Comparison of ENCODE assay signal across 8 cellular contexts in genomic region chr16:55444754-55445485, GRCh38. TPM values are rescaled to one million over a fixed set of nuclear protein-coding genes. Genes with fewer than 3 reads are reported as not detected.
DNase-seq lines count a peak whose midpoint lies in the region; ATAC-seq and TF ChIP-seq lines count a peak whose summit lies in the region.

No MANE protein-coding gene starts in this region.

- 74 to 77% methylated on average over 8 of the region's 8 CpGs for WGBS in sigmoid colon, 2 donors

- no peak overlapping the region for H3K4me3 ChIP-seq in sigmoid colon

- no peak overlapping the region for H3K27ac ChIP-seq in sigmoid colon

- no peak overlapping the region for H3K4me3 Mint-ChIP-seq in activated CD4-positive, alpha-beta T cell treated with anti-CD3 and anti-CD28 coated beads, Interleukin-2, amount 10 ng/mL, durations not matched to agents 7 days and 5 days

- H3K27ac Mint-ChIP-seq in activated CD4-positive, alpha-beta T cell treated with anti-CD3 and anti-CD28 coated beads, Interleukin-2, amount 10 ng/mL, durations not matched to agents 7 days and 5 days: no peak overlapping the region

- H3K27me3 ChIP-seq in sigmoid colon: no peaks in the 10 kb centered on the region

- CTCF ChIA-PET in activated CD4-positive, alpha-beta T cell treated with anti-CD3 and anti-CD28 coated beads, Interleukin-2, amount 10 ng/mL, durations not matched to agents 7 days and 5 days (lab: Charles Lee): interaction anchor here (2.1 kb wide), 1 partner anchor 20 kb away, joined by 5 read pairs; no protein-coding TSS in a partner anchor

- no peaks in the 10 kb centered on the region for H3K9me3 Mint-ChIP-seq in activated CD4-positive, alpha-beta T cell treated with anti-CD3 and anti-CD28 coated beads, Interleukin-2, amount 10 ng/mL, durations not matched to agents 7 days and 5 days

- POLR2A ChIA-PET in activated CD4-positive, alpha-beta T cell treated with anti-CD3 and anti-CD28 coated beads, Interleukin-2, amount 10 ng/mL, durations not matched to agents 7 days and 5 days (lab: Charles Lee): no interaction called here

- H3K4me1 ChIP-seq in sigmoid colon: no peaks in the 10 kb centered on the region

- no peak for TF ChIP-seq EP300 in sigmoid colon (IDR thresholded peaks at IDR 0.05)

- DNase-seq in dermis microvascular lymphatic vessel endothelial cell (ENCODE audit: low read depth in 2 of 2) (peak; percentile 2 to 12), sigmoid colon (peak; percentile 74), NCI-H187 treated with DMSO at 0.1 percent for 48 hours (lab: John Stamatoyannopoulos, UW) (no peak)
- DNase-seq in activated CD4-positive, alpha-beta T cell treated with anti-CD3 and anti-CD28 coated beads, Interleukin-2, amount 10 ng/mL, durations not matched to agents 7 days and 5 days: no peak
- no peak for DNase-seq in stimulated activated CD8-positive, alpha-beta memory T cell treated with anti-CD3 and anti-CD28 coated beads, Interleukin-4, amount 100 ng/mL, for 48 hours

- intact Hi-C loops in sigmoid colon (cut with DNase I): no loop called here

- peaks cover 7% of the 10 kb centered on the region for H3K27me3 Mint-ChIP-seq in activated CD4-positive, alpha-beta T cell treated with anti-CD3 and anti-CD28 coated beads, Interleukin-2, amount 10 ng/mL, durations not matched to agents 7 days and 5 days

- no peaks in the 10 kb centered on the region for H3K4me1 Mint-ChIP-seq in activated CD4-positive, alpha-beta T cell treated with anti-CD3 and anti-CD28 coated beads, Interleukin-2, amount 10 ng/mL, durations not matched to agents 7 days and 5 days

- H3K36me3 Mint-ChIP-seq in activated CD4-positive, alpha-beta T cell treated with anti-CD3 and anti-CD28 coated beads, Interleukin-2, amount 10 ng/mL, durations not matched to agents 7 days and 5 days (ENCODE audit: low read depth): no peaks in the 10 kb centered on the region

- ATAC-seq in GM18868 (IDR thresholded peaks at IDR 0.05; ENCODE audit: unreplicated experiment): peak; percentile 67
- peak; percentile 63 for ATAC-seq in HG03108 (IDR thresholded peaks at IDR 0.05; ENCODE audit: unreplicated experiment)
- no peak for ATAC-seq in GM18870 (IDR thresholded peaks at IDR 0.05; ENCODE audit: unreplicated experiment)

- no peak for TF ChIP-seq CTCF in sigmoid colon (IDR thresholded peaks at IDR 0.05)

- no peak for TF ChIP-seq POLR2A in sigmoid colon (IDR thresholded peaks at IDR 0.05)

- peaks cover 0 to 3% (median 0%) of the 10 kb centered on the region in 4 donors for H3K9me3 ChIP-seq in sigmoid colon

- H3K36me3 ChIP-seq in sigmoid colon: no peaks in the 10 kb centered on the region

RNA-seq across cellular contexts. Expression of gene MMP2, which starts 34.1 kb away (rescaled TPM):
- 10.5 and 16.3 TPM in 2 replicates for total RNA-seq in dermis microvascular lymphatic vessel endothelial cell
- 100 to 1,000 TPM; 142 to 280 (median 175) TPM for total RNA-seq in sigmoid colon
- polyA plus RNA-seq in sigmoid colon: 10 to 100 TPM in 2 of 3 donors, 1 to 10 TPM in 1; 7.2 to 47.1 (median 38.4) TPM
- total RNA-seq in activated CD4-positive, alpha-beta T cell treated with anti-CD3 and anti-CD28 coated beads, Interleukin-2, amount 10 ng/mL, durations not matched to agents 7 days and 5 days: not detected

Comparison
In these comparisons a context has a peak if more than half of its experiments do, and no peak if none do; other contexts are left out.
1. DNase-seq: peak in dermis microvascular lymphatic vessel endothelial cell (2 of 2) and sigmoid colon (single experiment); none in activated CD4-positive, alpha-beta T cell treated with anti-CD3 and anti-CD28 coated beads, Interleukin-2, amount 10 ng/mL, durations not matched to agents 7 days and 5 days (single experiment), stimulated activated CD8-positive, alpha-beta memory T cell treated with anti-CD3 and anti-CD28 coated beads, Interleukin-4, amount 100 ng/mL, for 48 hours (single experiment) and NCI-H187 treated with DMSO at 0.1 percent for 48 hours (single experiment).